22 cellular contexts compared by ENCODE assay signal in genomic region chr12:78331764-78332163, GRCh38.
DNase-seq lines count a peak whose midpoint lies in the region; TF ChIP-seq lines count a peak whose summit lies in the region.
"Had no signal": no experiment of that assay in that cellular context is flagged by ENCODE, and none has a peak within 500 bp of the region (broad histone marks: within the 10 kb centered on the region; RNA-seq: fewer than 3 reads in every experiment).

No MANE protein-coding gene starts in this region.

- H3K27me3 ChIP-seq in smooth muscle cell (ENCODE audit: low read depth): no peaks in the 10 kb centered on the region
- no peaks in the 10 kb centered on the region for H3K27me3 ChIP-seq in PC-9 (ENCODE audit: insufficient read depth, low read depth)
- H3K27me3 ChIP-seq in esophagus squamous epithelium: no peaks in the 10 kb centered on the region
- H3K27me3 ChIP-seq: body of pancreas, right lobe of liver had no signal

- H3K4me1 Mint-ChIP-seq in endothelial cell (ENCODE audit: unreplicated experiment): no peaks in the 10 kb centered on the region
- H3K4me1 Mint-ChIP-seq: activated B cell treated with CpG ODN at 0.5 μM for 24 hours; CD4-positive, CD25-positive, alpha-beta regulatory T cell; IgD-negative memory B cell; T-helper 17 cell had no signal

- intact Hi-C loops in PC-9 (cut with micrococcal nuclease; ENCODE audit: unreplicated experiment): no loop called here
- intact Hi-C loops in esophagus squamous epithelium (cut with DNase I): no loop called here

- no peaks in the 10 kb centered on the region for H3K79me2 ChIP-seq in smooth muscle cell (ENCODE audit: low read depth)
- H3K79me2 ChIP-seq in PC-9 (ENCODE audit: low read depth): no peaks in the 10 kb centered on the region

- TF ChIP-seq POLR2A in esophagus squamous epithelium (IDR thresholded peaks at IDR 0.05): no peak

- H3K9ac ChIP-seq in smooth muscle cell (ENCODE audit: low read depth): no peak overlapping the region

- H3K27ac ChIP-seq in smooth muscle cell (ENCODE audit: low read depth) (no peak overlapping the region), PC-9 (no peak overlapping the region), esophagus squamous epithelium (no peak overlapping the region)
- H3K27ac ChIP-seq: body of pancreas, left ventricle myocardium inferior, ovary, right lobe of liver had no signal

- no peaks in the 10 kb centered on the region for H3F3A ChIP-seq in smooth muscle cell (ENCODE audit: low read depth)
- no peaks in the 10 kb centered on the region for H3F3A ChIP-seq in PC-9 (ENCODE audit: insufficient read depth, low read depth)

- POLR2A ChIA-PET in PC-9 (lab: Charles Lee; ENCODE audit: unreplicated experiment): no interaction called here

- H4K20me1 ChIP-seq in smooth muscle cell (ENCODE audit: low read depth) (no peaks in the 10 kb centered on the region), PC-9 (ENCODE audit: insufficient read depth) (no peaks in the 10 kb centered on the region)

- peak; percentile 44 for DNase-seq in NCI-H2227 (lab: John Stamatoyannopoulos, UW; ENCODE audit: unreplicated experiment)
- no peak for DNase-seq in NCI-H2227 treated with DMSO at 0.1 percent for 48 hours (lab: John Stamatoyannopoulos, UW)
- DNase-seq in NCI-H510A (lab: John Stamatoyannopoulos, UW): peak; percentile 31
- no peak for DNase-seq in endothelial cell (ENCODE audit: low spot score)
- DNase-seq in smooth muscle cell (lab: John Stamatoyannopoulos, UW; ENCODE audit: unreplicated experiment): no peak
- no peak for DNase-seq in PC-9
- no peak for DNase-seq in esophagus squamous epithelium (lab: John Stamatoyannopoulos, UW)
- no peak for DNase-seq in SKM-1 treated with dmso at 0.1 percent for 144 hours (lab: John Stamatoyannopoulos, UW; ENCODE audit: unreplicated experiment)
- DNase-seq: activated B cell treated with CpG ODN at 0.5 μM for 24 hours; activated CD8-positive, alpha-beta T cell treated with anti-CD3 and anti-CD28 coated beads for 36 hours; activated T-cell treated with anti-CD3 and anti-CD28 coated beads, Interleukin-2, amount 50 U/mL, for 48 hours; body of pancreas; CD4-positive, CD25-positive, alpha-beta regulatory T cell; HCEC 1CT; left ventricle myocardium inferior; NCI-H446 treated with DMSO at 0.1 percent for 48 hours; ovary; right lobe of liver; stimulated activated naive CD4-positive, alpha-beta T cell treated with Interleukin-2 at 50 U/mL for 16 hours; T-helper 17 cell had no signal

- TF ChIP-seq CTCF in endothelial cell (IDR thresholded peaks at IDR 0.05; ENCODE audit: unreplicated experiment) (no peak), smooth muscle cell (IDR thresholded peaks at IDR 0.05; ENCODE audit: borderline replicate concordance, insufficient read depth, poor library complexity, severe bottlenecking) (no peak), PC-9 (conservative IDR thresholded peaks at IDR 0.05) (no peak), esophagus squamous epithelium (IDR thresholded peaks at IDR 0.05) (no peak)

- no peaks in the 10 kb centered on the region for H3K9me3 Mint-ChIP-seq in endothelial cell (ENCODE audit: unreplicated experiment)

- H3K4me3 Mint-ChIP-seq in endothelial cell (ENCODE audit: unreplicated experiment): no peak overlapping the region
- H3K4me3 Mint-ChIP-seq: activated B cell treated with CpG ODN at 0.5 μM for 24 hours; activated CD8-positive, alpha-beta T cell treated with anti-CD3 and anti-CD28 coated beads for 36 hours; CD4-positive, CD25-positive, alpha-beta regulatory T cell; IgD-negative memory B cell; T-helper 17 cell had no signal

- WGBS in smooth muscle cell (ENCODE audit: low lambda C conversion rate): 73% methylated on average over 3 of the region's 3 CpGs
- 26 to 36% methylated on average over 3 of the region's 3 CpGs for WGBS in esophagus squamous epithelium, 2 donors

- H3K4me1 ChIP-seq in smooth muscle cell (ENCODE audit: low read depth) (no peaks in the 10 kb centered on the region), PC-9 (replicated peaks; ENCODE audit: insufficient read depth) (no peaks in the 10 kb centered on the region), esophagus squamous epithelium (no peaks in the 10 kb centered on the region)
- H3K4me1 ChIP-seq: body of pancreas, left ventricle myocardium inferior, right lobe of liver had no signal

- H3K9me3 ChIP-seq in smooth muscle cell (replicated peaks; ENCODE audit: low read depth) (no peaks in the 10 kb centered on the region), PC-9 (ENCODE audit: insufficient read depth, low read depth) (no peaks in the 10 kb centered on the region), esophagus squamous epithelium (no peaks in the 10 kb centered on the region)
- H3K9me3 ChIP-seq: body of pancreas, left ventricle myocardium inferior, ovary, right lobe of liver had no signal

- peak overlapping the region; percentile 94 for H3K27ac Mint-ChIP-seq in endothelial cell (ENCODE audit: unreplicated experiment)
- H3K27ac Mint-ChIP-seq: activated B cell treated with CpG ODN at 0.5 μM for 24 hours; activated CD8-positive, alpha-beta T cell treated with anti-CD3 and anti-CD28 coated beads for 36 hours; activated naive CD4-positive, alpha-beta T cell treated with anti-CD3 and anti-CD28 coated beads, Interleukin-2, amount 50 U/mL, for 72 hours; CD4-positive, CD25-positive, alpha-beta regulatory T cell; IgD-negative memory B cell; T-helper 17 cell had no signal

- no peak overlapping the region for H3K4me3 ChIP-seq in smooth muscle cell
- H3K4me3 ChIP-seq in PC-9: no peak overlapping the region
- H3K4me3 ChIP-seq in esophagus squamous epithelium: no peak overlapping the region
- H3K4me3 ChIP-seq: body of pancreas, left ventricle myocardium inferior, ovary, right lobe of liver had no signal

- no peaks in the 10 kb centered on the region for H3K27me3 Mint-ChIP-seq in endothelial cell (ENCODE audit: unreplicated experiment)
- H3K27me3 Mint-ChIP-seq: activated B cell treated with CpG ODN at 0.5 μM for 24 hours; activated CD8-positive, alpha-beta T cell treated with anti-CD3 and anti-CD28 coated beads for 36 hours; CD4-positive, CD25-positive, alpha-beta regulatory T cell; IgD-negative memory B cell; T-helper 17 cell had no signal

- H3K36me3 ChIP-seq in smooth muscle cell (ENCODE audit: low read depth) (no peaks in the 10 kb centered on the region), PC-9 (ENCODE audit: low read depth) (no peaks in the 10 kb centered on the region), esophagus squamous epithelium (no peaks in the 10 kb centered on the region)
- H3K36me3 ChIP-seq: left ventricle myocardium inferior, ovary, right lobe of liver had no signal

- H3K36me3 Mint-ChIP-seq in endothelial cell (ENCODE audit: low read depth, unreplicated experiment): no peaks in the 10 kb centered on the region
- H3K36me3 Mint-ChIP-seq: activated naive CD4-positive, alpha-beta T cell treated with anti-CD3 and anti-CD28 coated beads, Interleukin-2, amount 50 U/mL, for 72 hours; CD4-positive, CD25-positive, alpha-beta regulatory T cell; IgD-negative memory B cell had no signal

- peak overlapping the region; percentile 61 for H2AFZ ChIP-seq in smooth muscle cell (ENCODE audit: low read depth)
- no peak overlapping the region for H2AFZ ChIP-seq in PC-9

- H3K4me2 ChIP-seq in smooth muscle cell: no peak overlapping the region
- no peak overlapping the region for H3K4me2 ChIP-seq in PC-9

- CTCF ChIA-PET in PC-9 (lab: Charles Lee): no interaction called here

- BruUV-seq in PC-9 (replicated peaks; lab: Mats Ljungman, UMichigan): no TSS peak

- H3K9me2 ChIP-seq in PC-9 (ENCODE audit: insufficient read depth): no peaks in the 10 kb centered on the region

Comparison
In these comparisons a context has a peak if more than half of its experiments do, and no peak if none do; other contexts are left out.
1. DNase-seq: peak in NCI-H2227 (single experiment) and NCI-H510A (single experiment); none in NCI-H2227 treated with DMSO at 0.1 percent for 48 hours (single experiment), endothelial cell (single experiment), smooth muscle cell (single experiment), PC-9 (0 of 2), esophagus squamous epithelium (single experiment) and SKM-1 treated with dmso at 0.1 percent for 144 hours (single experiment).